Comparison of ENCODE assay signal across 15 cellular contexts in the genomic region with DNA sequence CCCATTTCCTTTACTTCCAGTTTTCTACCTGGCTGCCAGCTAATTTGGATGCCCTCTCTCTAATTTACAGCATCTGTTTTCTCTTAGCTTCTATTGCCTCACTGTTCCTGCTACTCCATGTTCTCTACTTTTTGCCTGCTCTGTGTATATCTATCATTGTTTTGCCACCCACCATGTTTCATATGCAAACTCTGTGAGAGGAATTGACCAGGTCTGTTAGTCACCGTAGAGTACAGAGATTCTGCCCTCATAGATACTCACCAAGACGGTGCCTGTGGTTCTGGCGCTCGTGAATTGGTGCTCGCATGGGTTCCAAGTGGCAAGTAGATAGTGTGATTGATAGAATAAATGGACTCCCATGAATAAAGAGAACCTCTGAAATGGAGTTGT.
DNase-seq lines count a peak whose midpoint lies in the region; ATAC-seq, FAIRE-seq and TF ChIP-seq lines count a peak whose summit lies in the region.
"Had no signal": no experiment of that assay in that cellular context is flagged by ENCODE, and none has a peak within 500 bp of the region (broad histone marks: within the 10 kb centered on the region; RNA-seq: fewer than 3 reads in every experiment).

No MANE protein-coding gene starts in this region.

- H3K27ac ChIP-seq in OCI-LY1 (ENCODE audit: low read depth, low read length, poor library complexity, severe bottlenecking) (no peak overlapping the region), small intestine (ENCODE audit: low read depth in 1 of 2, low read length in 1 of 2) (no peak overlapping the region)
- H3K27ac ChIP-seq: C4-2B, neural progenitor cell had no signal

- no peak overlapping the region for H3K9ac ChIP-seq in OCI-LY1 (ENCODE audit: low read length)
- H3K9ac ChIP-seq: neural progenitor cell had no signal

- no peak overlapping the region for H2AFZ ChIP-seq in OCI-LY1 (ENCODE audit: low read length)
- H2AFZ ChIP-seq: neural progenitor cell had no signal

- H3K36me3 ChIP-seq in OCI-LY1 (ENCODE audit: insufficient read depth, low read length) (no peaks in the 10 kb centered on the region), small intestine (ENCODE audit: control insufficient read depth in 2 of 2, insufficient read depth in 2 of 2, low read length in 2 of 2) (no peaks in the 10 kb centered on the region)
- H3K36me3 ChIP-seq: neural progenitor cell had no signal

- no peaks in the 10 kb centered on the region for H3K79me2 ChIP-seq in OCI-LY1 (ENCODE audit: insufficient read depth, low read length)

- peak overlapping the region; percentile 8; the same call in 1 of the 2 replicates for H3K4me2 ChIP-seq in OCI-LY1 (ENCODE audit: low read length)
- H3K4me2 ChIP-seq: neural progenitor cell had no signal

- no peaks in the 10 kb centered on the region for H3K9me2 ChIP-seq in OCI-LY1 (ENCODE audit: low read depth, low read length)

- H4K20me1 ChIP-seq in OCI-LY1 (ENCODE audit: insufficient read depth, low read length) = no peaks in the 10 kb centered on the region

- H3F3A ChIP-seq in OCI-LY1 (ENCODE audit: insufficient read depth, low read length) = no peaks in the 10 kb centered on the region

- H3K4me3 ChIP-seq in OCI-LY1 (ENCODE audit: low read depth, low read length, poor library complexity, severe bottlenecking) = no peak overlapping the region
- no peak overlapping the region for H3K4me3 ChIP-seq in small intestine (ENCODE audit: low read depth in 1 of 2, low read length in 2 of 2)
- H3K4me3 ChIP-seq: neural progenitor cell had no signal

- FAIRE-seq in small intestine (lab: Jason Lieb, UNC) = no peak

- H3K27me3 ChIP-seq in OCI-LY1 (ENCODE audit: insufficient read depth, low read length) (no peaks in the 10 kb centered on the region), small intestine (ENCODE audit: control insufficient read depth in 2 of 2, insufficient read depth in 2 of 2, low read length in 2 of 2) (no peaks in the 10 kb centered on the region)
- H3K27me3 ChIP-seq: neural progenitor cell had no signal

- ATAC-seq in GM18907 (IDR thresholded peaks at IDR 0.05; ENCODE audit: unreplicated experiment) (peak; percentile 32), GM21717 (IDR thresholded peaks at IDR 0.05; ENCODE audit: unreplicated experiment) (peak; percentile 55), HG03060 (IDR thresholded peaks at IDR 0.05; ENCODE audit: low read depth, unreplicated experiment) (peak; percentile 29)

- H3K4me1 ChIP-seq in OCI-LY1 (ENCODE audit: insufficient read depth, low read length, severe bottlenecking) = peaks cover 11% of the 10 kb centered on the region
- H3K4me1 ChIP-seq in small intestine (ENCODE audit: control insufficient read depth in 2 of 2, insufficient read depth in 1 of 2, low read depth in 1 of 2, low read length in 1 of 2) = no peaks in the 10 kb centered on the region
- H3K4me1 ChIP-seq: neural progenitor cell had no signal

- no peak for DNase-seq in ureter (ENCODE audit: low spot score)
- DNase-seq in SHP77 (lab: John Stamatoyannopoulos, UW) = no peak
- no peak for DNase-seq in small intestine
- no peak for DNase-seq in stimulated activated CD4-positive, alpha-beta T cell treated with anti-CD3 and anti-CD28 coated beads, Interleukin-4, amount 100 ng/mL, for 1 hour
- DNase-seq: activated naive CD8-positive, alpha-beta T cell treated with anti-CD3 and anti-CD28 coated beads, Interleukin-2, amount 10 ng/mL, durations not matched to agents 7 days and 5 days; cerebellar nuclear complex; NCI-H1092 treated with DMSO at 0.1 percent for 48 hours; NCI-H510A treated with DMSO at 0.1 percent for 48 hours; SHP77 treated with DMSO at 0.1 percent for 48 hours had no signal

- no peak for TF ChIP-seq CTCF in OCI-LY1 (IDR thresholded peaks at IDR 0.05; ENCODE audit: low read length)

- 72 to 74% (median 74%) methylated on average over 5 of the region's 5 CpGs for WGBS in small intestine, 3 donors

- H3K9me3 ChIP-seq in OCI-LY1 (ENCODE audit: low read length) = no peaks in the 10 kb centered on the region
- H3K9me3 ChIP-seq in small intestine (ENCODE audit: control insufficient read depth, low read depth) = no peaks in the 10 kb centered on the region
